ENCODE assay signal across 42 cellular contexts in genomic region chr6:55210952-55211351, GRCh38. TPM values are rescaled to one million over a fixed set of nuclear protein-coding genes. Genes with fewer than 3 reads are reported as not detected.
"Had no signal": no experiment of that assay in that cellular context is flagged by ENCODE, and none has a peak within 500 bp of the region (broad histone marks: within the 10 kb centered on the region; RNA-seq: fewer than 3 reads in every experiment).

No MANE protein-coding gene starts in this region.

- H3K36me3 ChIP-seq: adrenal gland, ascending aorta, brain microvascular endothelial cell, breast epithelium, cardiac muscle cell had no signal

- H3K27me3 ChIP-seq: adrenal gland, ascending aorta, body of pancreas, brain microvascular endothelial cell, breast epithelium, cardiac muscle cell had no signal

- H3K27ac Mint-ChIP-seq: activated naive CD4-positive, alpha-beta T cell treated with anti-CD3 and anti-CD28 coated beads for 36 hours; activated naive CD4-positive, alpha-beta T cell treated with anti-CD3 and anti-CD28 coated beads, Interleukin-2, amount 10 ng/mL, durations not matched to agents 7 days and 5 days; activated naive CD4-positive, alpha-beta T cell treated with anti-CD3 and anti-CD28 coated beads, Interleukin-2, amount 50 U/mL, for 24 hours; activated naive CD8-positive, alpha-beta T cell; activated naive CD8-positive, alpha-beta T cell treated with anti-CD3 and anti-CD28 coated beads for 36 hours; activated naive CD8-positive, alpha-beta T cell treated with anti-CD3 and anti-CD28 coated beads, Interleukin-2, amount 10 ng/mL, durations not matched to agents 7 days and 5 days; activated naive CD8-positive, alpha-beta T cell treated with anti-CD3 and anti-CD28 coated beads, Interleukin-2, amount 50 U/mL, for 24 hours; activated T-cell treated with anti-CD3 and anti-CD28 coated beads, Interleukin-2, amount 50 U/mL, for 24 hours; activated T-cell treated with anti-CD3 and anti-CD28 coated beads, Interleukin-2, amount 50 U/mL, for 72 hours; activated T-helper 1 cell treated with anti-CD3 and anti-CD28 coated beads, Interleukin-12 subunit alpha, Interleukin-12 subunit beta, Interleukin-2, Interleukin-4 antibody, amounts not matched to agents 30 ng/mL and 10 ng/mL and 1 ng/mL, durations not matched to agents 14 hours and 24 hours and 36 hours; activated T-helper 17 cell treated with anti-CD3 and anti-CD28 coated beads, Interleukin-2, amount 50 U/mL, for 72 hours; activated T-helper 2 cell treated with anti-CD3 and anti-CD28 coated beads, Interferon-gamma antibody, Interleukin-2, Interleukin-4, amounts not matched to agents 10 μg/mL and 5 μg/mL and 100 μg/mL, durations not matched to agents 14 hours and 24 hours and 36 hours; brain had no signal

- H3K4me3 ChIP-seq: adrenal gland, ascending aorta, body of pancreas, breast epithelium, cardiac muscle cell had no signal

- H3K27ac ChIP-seq: adrenal gland, ascending aorta, body of pancreas, brain microvascular endothelial cell, breast epithelium, cardiac muscle cell had no signal

- H3K9me3 ChIP-seq: adrenal gland, ascending aorta, body of pancreas had no signal

- H3K4me1 Mint-ChIP-seq: activated naive CD4-positive, alpha-beta T cell treated with anti-CD3 and anti-CD28 coated beads, Interleukin-2, amount 10 ng/mL, durations not matched to agents 7 days and 5 days; activated naive CD4-positive, alpha-beta T cell treated with anti-CD3 and anti-CD28 coated beads, Interleukin-2, amount 50 U/mL, for 24 hours; activated naive CD8-positive, alpha-beta T cell treated with anti-CD3 and anti-CD28 coated beads for 36 hours; activated naive CD8-positive, alpha-beta T cell treated with anti-CD3 and anti-CD28 coated beads, Interleukin-2, amount 10 ng/mL, durations not matched to agents 7 days and 5 days; activated naive CD8-positive, alpha-beta T cell treated with anti-CD3 and anti-CD28 coated beads, Interleukin-2, amount 50 U/mL, for 24 hours; activated T-helper 17 cell treated with anti-CD3 and anti-CD28 coated beads, Interleukin-2, amount 50 U/mL, for 72 hours; brain; central memory CD8-positive, alpha-beta T cell had no signal

- H3K36me3 Mint-ChIP-seq: activated naive CD4-positive, alpha-beta T cell treated with anti-CD3 and anti-CD28 coated beads, Interleukin-2, amount 10 ng/mL, durations not matched to agents 7 days and 5 days; activated naive CD4-positive, alpha-beta T cell treated with anti-CD3 and anti-CD28 coated beads, Interleukin-2, amount 50 U/mL, for 24 hours; activated naive CD8-positive, alpha-beta T cell; activated naive CD8-positive, alpha-beta T cell treated with anti-CD3 and anti-CD28 coated beads for 36 hours; activated naive CD8-positive, alpha-beta T cell treated with anti-CD3 and anti-CD28 coated beads, Interleukin-2, amount 10 ng/mL, durations not matched to agents 7 days and 5 days; brain had no signal

- DNase-seq: activated effector memory CD4-positive, alpha-beta T cell treated with anti-CD3 and anti-CD28 coated beads, Interleukin-2, amount 50 U/mL, for 16 hours; activated effector memory CD4-positive, alpha-beta T cell treated with Interleukin-2 at 50 U/mL for 16 hours; activated gamma-delta T cell; activated gamma-delta T cell treated with Interleukin-2 at 50 U/mL for 16 hours; activated naive CD4-positive, alpha-beta T cell; activated naive CD4-positive, alpha-beta T cell treated with anti-CD3 and anti-CD28 coated beads for 36 hours; activated naive CD4-positive, alpha-beta T cell treated with anti-CD3 and anti-CD28 coated beads, Interleukin-2, amount 10 ng/mL, durations not matched to agents 7 days and 5 days; activated naive CD4-positive, alpha-beta T cell treated with anti-CD3 and anti-CD28 coated beads, Interleukin-2, amount 50 U/mL, for 16 hours; activated naive CD4-positive, alpha-beta T cell treated with Interleukin-2 at 50 U/mL for 16 hours; activated naive CD8-positive, alpha-beta T cell treated with anti-CD3 and anti-CD28 coated beads for 36 hours; activated naive CD8-positive, alpha-beta T cell treated with anti-CD3 and anti-CD28 coated beads, Interleukin-2, amount 10 ng/mL, durations not matched to agents 7 days and 5 days; activated naive CD8-positive, alpha-beta T cell treated with anti-CD3 and anti-CD28 coated beads, Interleukin-2, amount 50 U/mL, for 24 hours; activated T-cell treated with anti-CD3 and anti-CD28 coated beads, Interleukin-2, amount 50 U/mL, for 1 hour; activated T-cell treated with anti-CD3 and anti-CD28 coated beads, Interleukin-2, amount 50 U/mL, for 24 hours; activated T-cell treated with anti-CD3 and anti-CD28 coated beads, Interleukin-2, amount 50 U/mL, for 4 hours; activated T-cell treated with anti-CD3 and anti-CD28 coated beads, Interleukin-2, amount 50 U/mL, for 48 hours; activated T-cell treated with anti-CD3 and anti-CD28 coated beads, Interleukin-2, amount 50 U/mL, for 72 hours; adrenal gland; amniotic stem cell; amygdala; anterior cingulate cortex; aorta; body of pancreas; brain microvascular endothelial cell; caudate nucleus; central memory CD4-positive, alpha-beta T cell; cerebellar nuclear complex had no signal

- FAIRE-seq: astrocyte, bronchial epithelial cell had no signal

- H3K9me3 Mint-ChIP-seq: activated naive CD4-positive, alpha-beta T cell treated with anti-CD3 and anti-CD28 coated beads, Interleukin-2, amount 50 U/mL, for 24 hours; activated T-helper 1 cell treated with anti-CD3 and anti-CD28 coated beads, Interleukin-12 subunit alpha, Interleukin-12 subunit beta, Interleukin-2, Interleukin-4 antibody, amounts not matched to agents 30 ng/mL and 10 ng/mL and 1 ng/mL, durations not matched to agents 14 hours and 24 hours and 36 hours had no signal

- H3K4me3 Mint-ChIP-seq: activated naive CD4-positive, alpha-beta T cell treated with anti-CD3 and anti-CD28 coated beads for 36 hours; activated naive CD4-positive, alpha-beta T cell treated with anti-CD3 and anti-CD28 coated beads, Interleukin-2, amount 10 ng/mL, durations not matched to agents 7 days and 5 days; activated naive CD4-positive, alpha-beta T cell treated with anti-CD3 and anti-CD28 coated beads, Interleukin-2, amount 50 U/mL, for 24 hours; activated naive CD8-positive, alpha-beta T cell; activated naive CD8-positive, alpha-beta T cell treated with anti-CD3 and anti-CD28 coated beads for 36 hours; activated naive CD8-positive, alpha-beta T cell treated with anti-CD3 and anti-CD28 coated beads, Interleukin-2, amount 10 ng/mL, durations not matched to agents 7 days and 5 days; activated naive CD8-positive, alpha-beta T cell treated with anti-CD3 and anti-CD28 coated beads, Interleukin-2, amount 50 U/mL, for 24 hours; activated T-cell treated with anti-CD3 and anti-CD28 coated beads, Interleukin-2, amount 50 U/mL, for 24 hours; activated T-cell treated with anti-CD3 and anti-CD28 coated beads, Interleukin-2, amount 50 U/mL, for 4 hours; activated T-cell treated with anti-CD3 and anti-CD28 coated beads, Interleukin-2, amount 50 U/mL, for 72 hours; activated T-helper 1 cell treated with anti-CD3 and anti-CD28 coated beads, Interleukin-12 subunit alpha, Interleukin-12 subunit beta, Interleukin-2, Interleukin-4 antibody, amounts not matched to agents 30 ng/mL and 10 ng/mL and 1 ng/mL, durations not matched to agents 14 hours and 24 hours and 36 hours; activated T-helper 17 cell treated with anti-CD3 and anti-CD28 coated beads, Interleukin-2, amount 50 U/mL, for 72 hours; brain; central memory CD8-positive, alpha-beta T cell had no signal

- H3K27me3 Mint-ChIP-seq: activated naive CD4-positive, alpha-beta T cell treated with anti-CD3 and anti-CD28 coated beads, Interleukin-2, amount 10 ng/mL, durations not matched to agents 7 days and 5 days; activated naive CD4-positive, alpha-beta T cell treated with anti-CD3 and anti-CD28 coated beads, Interleukin-2, amount 50 U/mL, for 24 hours; activated naive CD8-positive, alpha-beta T cell; activated naive CD8-positive, alpha-beta T cell treated with anti-CD3 and anti-CD28 coated beads for 36 hours; activated naive CD8-positive, alpha-beta T cell treated with anti-CD3 and anti-CD28 coated beads, Interleukin-2, amount 10 ng/mL, durations not matched to agents 7 days and 5 days; activated naive CD8-positive, alpha-beta T cell treated with anti-CD3 and anti-CD28 coated beads, Interleukin-2, amount 50 U/mL, for 24 hours; activated T-cell treated with anti-CD3 and anti-CD28 coated beads, Interleukin-2, amount 50 U/mL, for 24 hours; activated T-helper 17 cell treated with anti-CD3 and anti-CD28 coated beads, Interleukin-2, amount 50 U/mL, for 72 hours; brain; central memory CD8-positive, alpha-beta T cell had no signal

- H3K4me1 ChIP-seq: adrenal gland, ascending aorta, body of pancreas, breast epithelium had no signal

RNA-seq across cellular contexts. Expression of gene HCRTR2, which starts 36.6 kb away (rescaled TPM):
- total RNA-seq: activated naive CD4-positive, alpha-beta T cell treated with anti-CD3 and anti-CD28 coated beads for 36 hours; activated naive CD4-positive, alpha-beta T cell treated with anti-CD3 and anti-CD28 coated beads, Interleukin-2, amount 50 U/mL, for 72 hours; activated naive CD8-positive, alpha-beta T cell treated with anti-CD3 and anti-CD28 coated beads for 36 hours; activated naive CD8-positive, alpha-beta T cell treated with anti-CD3 and anti-CD28 coated beads, Interleukin-2, amount 10 ng/mL, durations not matched to agents 7 days and 5 days; activated T-cell treated with anti-CD3 and anti-CD28 coated beads, Interleukin-2, amount 50 U/mL, for 4 hours; activated T-cell treated with anti-CD3 and anti-CD28 coated beads, Interleukin-2, amount 50 U/mL, for 72 hours; activated T-helper 1 cell treated with anti-CD3 and anti-CD28 coated beads, Interleukin-12 subunit alpha, Interleukin-12 subunit beta, Interleukin-2, Interleukin-4 antibody, amounts not matched to agents 30 ng/mL and 10 ng/mL and 1 ng/mL, durations not matched to agents 14 hours and 24 hours and 36 hours; activated T-helper 17 cell treated with anti-CD3 and anti-CD28 coated beads, Interleukin-2, amount 50 U/mL, for 72 hours; activated T-helper 2 cell treated with anti-CD3 and anti-CD28 coated beads, Interferon-gamma antibody, Interleukin-2, Interleukin-4, amounts not matched to agents 10 μg/mL and 5 μg/mL and 100 μg/mL, durations not matched to agents 14 hours and 24 hours and 36 hours; aorta; ascending aorta; body of pancreas; breast epithelium; bronchial epithelial cell; cardiac muscle cell; cardiac septum; chondrocyte had no signal
